Comparison of ENCODE assay signal across 19 cellular contexts in genomic region chr5:116377276-116378006, GRCh38.
"Had no signal": no experiment of that assay in that cellular context is flagged by ENCODE, and none has a peak within 500 bp of the region (broad histone marks: within the 10 kb centered on the region; RNA-seq: fewer than 3 reads in every experiment).

No MANE protein-coding gene starts in this region.

- H3K27me3 ChIP-seq: left lung, upper lobe of right lung had no signal

- H3K4me3 ChIP-seq: coronary artery, left lung, prostate gland, upper lobe of right lung had no signal

- H3K27ac ChIP-seq: coronary artery, prostate gland, upper lobe of right lung, VCaP had no signal

- H3K4me1 ChIP-seq: prostate gland, upper lobe of right lung had no signal

- DNase-seq: activated CD4-positive, alpha-beta T cell treated with anti-CD3 and anti-CD28 coated beads, Interleukin-2, amount 50 U/mL, for 1 hour; activated CD4-positive, CD25-positive, alpha-beta regulatory T cell treated with anti-CD3 and anti-CD28 coated beads, Interleukin-2, amount 50 U/mL, for 72 hours; activated CD8-positive, alpha-beta T cell treated with anti-CD3 and anti-CD28 coated beads, Interleukin-2, amount 10 ng/mL, durations not matched to agents 7 days and 5 days; activated gamma-delta T cell; activated naive CD4-positive, alpha-beta T cell treated with anti-CD3 and anti-CD28 coated beads, Interleukin-2, amount 50 U/mL, for 16 hours; activated naive CD8-positive, alpha-beta T cell treated with anti-CD3 and anti-CD28 coated beads, Interleukin-2, amount 50 U/mL, for 24 hours; cerebellar nuclear complex; left lung; midbrain; occipital lobe; right cardiac atrium; stimulated activated CD4-positive, alpha-beta T cell treated with anti-CD3 and anti-CD28 coated beads, Interleukin-4, amount 100 ng/mL, for 24 hours; stimulated activated naive CD8-positive, alpha-beta T cell treated with anti-CD3 and anti-CD28 coated beads, Interleukin-15, Interleukin-2, amounts not matched to agents 100 U/mL and 50 U/mL, for 24 hours; SW 1271; T-helper 17 cell; upper lobe of right lung had no signal

- ATAC-seq: activated CD8-positive, alpha-beta T cell treated with anti-CD3 and anti-CD28 coated beads, Interleukin-2, amount 10 ng/mL, durations not matched to agents 7 days and 5 days; activated naive CD8-positive, alpha-beta T cell treated with anti-CD3 and anti-CD28 coated beads, Interleukin-2, amount 50 U/mL, for 24 hours; left lung; stimulated activated naive CD8-positive, alpha-beta T cell treated with anti-CD3 and anti-CD28 coated beads, Interleukin-15, Interleukin-2, amounts not matched to agents 100 U/mL and 50 U/mL, for 24 hours; T-helper 17 cell; upper lobe of right lung had no signal

- H3K36me3 ChIP-seq: left lung, prostate gland, upper lobe of right lung had no signal

- H3K9me3 ChIP-seq: left lung, prostate gland, upper lobe of right lung had no signal
